In genomic region chr16:49622421-49623402, GRCh38 we compare ENCODE assay signal across 17 cellular contexts.
DNase-seq lines count a peak whose midpoint lies in the region; ATAC-seq and TF ChIP-seq lines count a peak whose summit lies in the region.
"Had no signal": no experiment of that assay in that cellular context is flagged by ENCODE, and none has a peak within 500 bp of the region (broad histone marks: within the 10 kb centered on the region; RNA-seq: fewer than 3 reads in every experiment).

No MANE protein-coding gene starts in this region.

- intact Hi-C loops in cardiac septum (cut with DNase I) (no loop called here), left cardiac atrium (cut with DNase I) (loop anchor here in 1 of 2 donors (10.0 kb wide), 1 partner anchor 232 kb away; the partner anchor contains the start of gene ZNF423)

- DNase-seq in cardiac septum (ENCODE audit: low spot score) (peak; percentile 67), left cardiac atrium (no peak), left kidney (ENCODE audit: low read depth, low spot score) (peak; percentile 55), osteocyte (ENCODE audit: extremely low spot score, unreplicated experiment) (peak; percentile 70), GDM1 (lab: John Stamatoyannopoulos, UW) (no peak), midbrain (lab: John Stamatoyannopoulos, UW) (no peak)
- DNase-seq in effector memory CD8-positive, alpha-beta T cell = no peak
- DNase-seq: CD8-positive, alpha-beta memory T cell; DMS79 treated with DMSO at 0.1 percent for 48 hours; HCEC 1CT; NCI-H1417 treated with DMSO at 0.1 percent for 48 hours; NCI-H1930; NCI-H2171; NCI-H446; NK-92 treated with Interleukin-12 subunit alpha and Interleukin-12 subunit beta, amount 100 ng/mL, for 24 hours had no signal

- H3K4me3 Mint-ChIP-seq in osteocyte (ENCODE audit: unreplicated experiment) = no peak overlapping the region
- H3K4me3 Mint-ChIP-seq in effector memory CD8-positive, alpha-beta T cell = no peak overlapping the region
- H3K4me3 Mint-ChIP-seq: CD8-positive, alpha-beta memory T cell had no signal

- ATAC-seq in left cardiac atrium (no peak), HG02938 (IDR thresholded peaks at IDR 0.05; ENCODE audit: unreplicated experiment) (no peak)
- no peak for ATAC-seq in effector memory CD8-positive, alpha-beta T cell (replicated peaks)
- ATAC-seq: K562 had no signal

- no peak for TF ChIP-seq CTCF in osteocyte (IDR thresholded peaks at IDR 0.05)

- no peaks in the 10 kb centered on the region for H3K9me3 Mint-ChIP-seq in osteocyte (ENCODE audit: unreplicated experiment)
- H3K9me3 Mint-ChIP-seq in effector memory CD8-positive, alpha-beta T cell = no peaks in the 10 kb centered on the region
- H3K9me3 Mint-ChIP-seq: CD8-positive, alpha-beta memory T cell had no signal

- no peaks in the 10 kb centered on the region for H3K27me3 Mint-ChIP-seq in osteocyte (ENCODE audit: unreplicated experiment)
- no peaks in the 10 kb centered on the region for H3K27me3 Mint-ChIP-seq in effector memory CD8-positive, alpha-beta T cell

- H3K27ac Mint-ChIP-seq in osteocyte (ENCODE audit: unreplicated experiment) = peak overlapping the region; percentile 18
- H3K27ac Mint-ChIP-seq in effector memory CD8-positive, alpha-beta T cell = no peak overlapping the region
- H3K27ac Mint-ChIP-seq: CD8-positive, alpha-beta memory T cell had no signal

- H3K36me3 Mint-ChIP-seq in osteocyte (ENCODE audit: unreplicated experiment) = peaks cover 3% of the 10 kb centered on the region
- no peaks in the 10 kb centered on the region for H3K36me3 Mint-ChIP-seq in effector memory CD8-positive, alpha-beta T cell (ENCODE audit: insufficient read depth)
- H3K36me3 Mint-ChIP-seq: CD8-positive, alpha-beta memory T cell had no signal

- peaks cover 17% of the 10 kb centered on the region for H3K4me1 Mint-ChIP-seq in osteocyte (ENCODE audit: unreplicated experiment)
- H3K4me1 Mint-ChIP-seq in effector memory CD8-positive, alpha-beta T cell (ENCODE audit: low read depth in 2 of 2) = no peaks in the 10 kb centered on the region
- H3K4me1 Mint-ChIP-seq: CD8-positive, alpha-beta memory T cell had no signal

Comparison
In these comparisons a context has a peak if more than half of its experiments do, and no peak if none do; other contexts are left out.
1. DNase-seq: peak in cardiac septum (single experiment), left kidney (single experiment) and osteocyte (single experiment); none in left cardiac atrium (single experiment), GDM1 (single experiment), midbrain (single experiment) and effector memory CD8-positive, alpha-beta T cell (0 of 3).